Comparison of ENCODE assay signal across 13 cellular contexts in the genomic region with DNA sequence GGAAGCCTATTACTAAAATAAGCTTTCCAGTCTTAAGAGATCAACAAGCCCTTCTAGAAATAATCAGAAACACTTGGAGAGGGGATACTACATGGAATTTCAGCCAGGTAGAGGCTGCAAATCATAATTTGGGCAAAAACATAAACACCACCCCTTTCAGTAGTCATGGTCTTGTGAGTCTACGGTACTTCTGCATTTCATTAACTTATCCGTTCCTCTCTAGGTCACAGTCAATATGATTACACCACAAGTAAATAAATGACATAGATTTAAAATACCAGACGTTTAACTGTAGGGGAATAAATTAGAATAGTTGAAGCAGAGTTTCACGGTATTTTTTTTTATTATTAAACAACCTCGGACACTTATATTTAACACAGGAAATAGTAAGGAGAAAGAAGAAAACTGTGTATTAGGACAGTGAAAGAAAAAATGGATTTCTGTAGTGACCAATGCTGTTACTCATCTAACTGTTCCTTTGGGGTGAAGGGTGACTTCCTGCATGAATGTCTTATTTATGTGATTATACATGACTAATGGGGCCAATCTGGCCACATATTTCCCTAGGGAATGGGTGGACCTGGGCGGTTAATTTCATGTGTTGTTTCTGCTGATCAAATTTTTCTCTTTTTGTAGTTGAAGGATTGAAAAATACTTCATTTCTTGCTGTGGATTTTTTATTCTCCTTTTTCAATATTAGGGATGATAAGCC.
A peak's percentile ranks its signal among the peaks of the same experiment; 100 is the strongest.
DNase-seq lines count a peak whose midpoint lies in the region; ATAC-seq, FAIRE-seq and TF ChIP-seq lines count a peak whose summit lies in the region.
"Had no signal": no experiment of that assay in that cellular context is flagged by ENCODE, and none has a peak within 500 bp of the region (broad histone marks: within the 10 kb centered on the region; RNA-seq: fewer than 3 reads in every experiment).

No MANE protein-coding gene starts in this region.

- H3K79me2 ChIP-seq in endothelial cell of umbilical vein (ENCODE audit: control insufficient read depth, insufficient read depth, low read length) = no peaks in the 10 kb centered on the region

- CTCF ChIA-PET in endothelial cell of umbilical vein (lab: Charles Lee) (interaction anchor here (1.0 kb wide), 1 partner anchor 457 kb away, joined by 3 read pairs; the partner anchor contains the start of gene UBE2E3), T-cell (lab: Charles Lee) (no interaction called here)

- no peaks in the 10 kb centered on the region for H3K9me1 ChIP-seq in endothelial cell of umbilical vein (replicated peaks; ENCODE audit: control insufficient read depth, extremely low read depth, insufficient read depth, low read length)

- peak overlapping the region; percentile 22 for H2AFZ ChIP-seq in endothelial cell of umbilical vein (ENCODE audit: low read depth, low read length)

- H3K27me3 ChIP-seq in endothelial cell of umbilical vein (ENCODE audit: control insufficient read depth in 2 of 2, insufficient read depth in 2 of 2, low read length in 2 of 2) = no peaks in the 10 kb centered on the region

- H4K20me1 ChIP-seq in endothelial cell of umbilical vein (replicated peaks; ENCODE audit: control insufficient read depth, extremely low read depth, insufficient read depth, low read length) = no peaks in the 10 kb centered on the region

- peak overlapping the region; percentile 51 for H3K27ac ChIP-seq in endothelial cell of umbilical vein (ENCODE audit: insufficient read depth, low read depth, low read length)
- H3K27ac ChIP-seq: VCaP had no signal

- dilution Hi-C loops in endothelial cell of umbilical vein (cut with MboI; ENCODE audit: extremely low pct_ligation_motif_present, low sequenced_read_pairs) = no loop called here

- peak overlapping the region; percentile 28 for H3K4me2 ChIP-seq in endothelial cell of umbilical vein (ENCODE audit: insufficient read depth, low read length)

- no peaks in the 10 kb centered on the region for H3K36me3 ChIP-seq in endothelial cell of umbilical vein (ENCODE audit: control insufficient read depth in 2 of 2, extremely low read depth in 1 of 2, insufficient read depth in 2 of 2, low read length in 2 of 2)

- H3K9me3 Mint-ChIP-seq in T-cell = peaks cover 0 to 5% (median 0%) of the 10 kb centered on the region in 3 donors
- H3K9me3 Mint-ChIP-seq: activated T-cell treated with anti-CD3 and anti-CD28 coated beads, Interleukin-2, amount 50 U/mL, for 72 hours had no signal

- FAIRE-seq in endothelial cell of umbilical vein (lab: Jason Lieb, UNC) = peak; percentile 83

- peak; percentile 99 for DNase-seq in ELR (ENCODE audit: low read depth)
- DNase-seq in NCI-H69 (lab: John Stamatoyannopoulos, UW) = peak; percentile 82
- DNase-seq in endothelial cell of umbilical vein (ENCODE audit: low read depth, low spot score) = peak; percentile 91
- DNase-seq in renal cortical epithelial cell (ENCODE audit: low read depth) = peak; percentile 74
- DNase-seq in T-cell = no peak
- DNase-seq: activated T-cell treated with anti-CD3 and anti-CD28 coated beads, Interleukin-2, amount 50 U/mL, for 72 hours; hypothalamus; midbrain; NCI-H1436 treated with DMSO at 0.1 percent for 48 hours had no signal

- H3K36me3 Mint-ChIP-seq in T-cell = no peaks in the 10 kb centered on the region

- H3K9ac ChIP-seq in endothelial cell of umbilical vein (replicated peaks; ENCODE audit: extremely low read depth, insufficient read depth, low read length) = no peak overlapping the region

- no peak overlapping the region for H3K27ac Mint-ChIP-seq in T-cell
- H3K27ac Mint-ChIP-seq: activated T-cell treated with anti-CD3 and anti-CD28 coated beads, Interleukin-2, amount 50 U/mL, for 72 hours had no signal

- H3K9me3 ChIP-seq in endothelial cell of umbilical vein (replicated peaks; ENCODE audit: control insufficient read depth, insufficient read depth, low read length) = no peaks in the 10 kb centered on the region

- TSS peak; percentile 55 for BruUV-seq in endothelial cell of umbilical vein (replicated peaks; lab: Mats Ljungman, UMichigan)

- H3K4me1 Mint-ChIP-seq in T-cell = no peaks in the 10 kb centered on the region

- POLR2A ChIA-PET in endothelial cell of umbilical vein (lab: Charles Lee) (no interaction called here), T-cell (lab: Charles Lee) (no interaction called here)

- ATAC-seq in GM21390 (IDR thresholded peaks at IDR 0.05; ENCODE audit: unreplicated experiment) = no peak
- ATAC-seq in T-cell (replicated peaks in 1 of 4) = no peak
- no peak for ATAC-seq in GM21447 (IDR thresholded peaks at IDR 0.05; ENCODE audit: unreplicated experiment)
- ATAC-seq in HG03469 (IDR thresholded peaks at IDR 0.05; ENCODE audit: unreplicated experiment) = no peak
- ATAC-seq: activated T-cell treated with anti-CD3 and anti-CD28 coated beads, Interleukin-2, amount 50 U/mL, for 72 hours had no signal

- no peak overlapping the region for H3K4me3 Mint-ChIP-seq in T-cell
- H3K4me3 Mint-ChIP-seq: activated T-cell treated with anti-CD3 and anti-CD28 coated beads, Interleukin-2, amount 50 U/mL, for 72 hours had no signal

- no peaks in the 10 kb centered on the region for H3K27me3 Mint-ChIP-seq in T-cell

- TF ChIP-seq CTCF in endothelial cell of umbilical vein (IDR thresholded peaks at IDR 0.05; ENCODE audit: extremely low read depth in 1 of 2, insufficient read depth in 1 of 2, low read depth in 1 of 2, low read length in 2 of 2) = no peak

- H3K4me3 ChIP-seq in endothelial cell of umbilical vein (replicated peaks in 1 of 3; ENCODE audit: insufficient read depth in 1 of 3, low read depth in 1 of 3, low read length in 3 of 3) = no peak overlapping the region

- intact Hi-C loops in endothelial cell of umbilical vein (cut with micrococcal nuclease) = loop anchor here (5.0 kb wide), 3 partner anchors 111 to 549 kb away; partner anchors contain the start of gene UBE2E3

- no peak for TF ChIP-seq POLR2A in endothelial cell of umbilical vein (IDR thresholded peaks at IDR 0.05; ENCODE audit: low read depth, low read length)

- H3K4me1 ChIP-seq in endothelial cell of umbilical vein (ENCODE audit: control insufficient read depth, extremely low read depth, insufficient read depth, low read length) = peaks cover 38% of the 10 kb centered on the region

TF ChIP-seq in endothelial cell of umbilical vein, 7 proteins besides CTCF, POLR2A, EP300 and RAD21:
- TF ChIP-seq FOS (IDR thresholded peaks at IDR 0.05; ENCODE audit: borderline replicate concordance, insufficient read depth, low read length) (peak; percentile 93), JUN (IDR thresholded peaks at IDR 0.05; ENCODE audit: borderline replicate concordance, insufficient read depth, insufficient read length, low read depth) (peak; percentile 87), EZH2 (IDR thresholded peaks at IDR 0.05; ENCODE audit: borderline replicate concordance, low read depth, low read length, severe bottlenecking) (no peak), POLR2AphosphoS5 (IDR thresholded peaks at IDR 0.05; ENCODE audit: insufficient read depth, low read depth, low read length) (peak; percentile 58), MAX (IDR thresholded peaks at IDR 0.05; ENCODE audit: insufficient read depth, insufficient read length) (no peak), GATA2 (IDR thresholded peaks at IDR 0.05; ENCODE audit: insufficient read depth, insufficient read length, low read depth, low read length) (peak; percentile 49), MYC (IDR thresholded peaks at IDR 0.05; ENCODE audit: low read depth, low read length) (no peak)

Comparison
In these comparisons a context has a peak if more than half of its experiments do, and no peak if none do; other contexts are left out.
1. DNase-seq: peak in ELR (single experiment), NCI-H69 (single experiment), endothelial cell of umbilical vein (single experiment) and renal cortical epithelial cell (single experiment); none in T-cell (0 of 34).